In genomic region chr12:80641936-80642335, GRCh38 we compare ENCODE assay signal across 1 cellular context.
TF ChIP-seq lines count a peak whose summit lies in the region.

No MANE protein-coding gene starts in this region.

TF ChIP-seq in GM23338, 12 proteins besides CTCF, POLR2A, EP300 and RAD21 (continued from another document):
- TF ChIP-seq ZNF462 (CRISPR knock-in tag; IDR thresholded peaks at IDR 0.05) (no peak), EZH2 (IDR thresholded peaks at IDR 0.05; ENCODE audit: low read depth, unreplicated experiment) (no peak)
